Comparison of ENCODE assay signal across 9 cellular contexts in genomic region chr5:58466939-58467338, GRCh38. TPM values are rescaled to one million over a fixed set of nuclear protein-coding genes. Genes with fewer than 3 reads are reported as not detected.
DNase-seq lines count a peak whose midpoint lies in the region; ATAC-seq and TF ChIP-seq lines count a peak whose summit lies in the region.
"Had no signal": no experiment of that assay in that cellular context is flagged by ENCODE, and none has a peak within 500 bp of the region (broad histone marks: within the 10 kb centered on the region; RNA-seq: fewer than 3 reads in every experiment).

No MANE protein-coding gene starts in this region.

- H3K9me3 Mint-ChIP-seq in WTC11 (peaks cover 3% of the 10 kb centered on the region; the same call in 1 of the 2 replicates), memory B cell (no peaks in the 10 kb centered on the region)

- H3K4me3 Mint-ChIP-seq in WTC11: no peak overlapping the region
- H3K4me3 Mint-ChIP-seq in memory B cell: no peak overlapping the region

- no peak for TF ChIP-seq CTCF in WTC11 (IDR thresholded peaks at IDR 0.05)

- POLR2A ChIA-PET in WTC11 (lab: Charles Lee): interaction anchor here (0.6 kb wide), 1 partner anchor 300 kb away, joined by 6 read pairs; no protein-coding TSS in a partner anchor

- DNase-seq in WTC11 (ENCODE audit: low spot score): peak; percentile 23
- DNase-seq in memory B cell (ENCODE audit: low spot score in 2 of 2): no peak
- no peak for DNase-seq in ecto neural progenitor cell (ENCODE audit: low spot score)
- no peak for DNase-seq in stimulated activated CD8-positive, alpha-beta memory T cell treated with anti-CD3 and anti-CD28 coated beads, Interleukin-4, amount 100 ng/mL, for 48 hours
- DNase-seq in DMS79 treated with DMSO at 0.1 percent for 48 hours (lab: John Stamatoyannopoulos, UW): no peak

- H3K27me3 Mint-ChIP-seq in WTC11 (ENCODE audit: low read depth) (0 out of 2 replicates have a peak, but pooled peaks cover 2% of the 10 kb centered on the region), memory B cell (no peaks in the 10 kb centered on the region)

- ATAC-seq in GM18499 (IDR thresholded peaks at IDR 0.05; ENCODE audit: insufficient read depth, unreplicated experiment) (peak; percentile 95), GM21528 (IDR thresholded peaks at IDR 0.05; ENCODE audit: low FRiP score, unreplicated experiment) (peak; percentile 99), HG03469 (IDR thresholded peaks at IDR 0.05; ENCODE audit: unreplicated experiment) (peak; percentile 98), WTC11 (peak; percentile 97), memory B cell (ENCODE audit: low read depth) (peak; percentile 37)

- H3K27ac Mint-ChIP-seq in WTC11: peak overlapping the region; percentile 22; the same call in 1 of the 2 replicates
- H3K27ac Mint-ChIP-seq in memory B cell: no peak overlapping the region

- CTCF ChIA-PET in WTC11 (lab: Charles Lee): interaction anchor here (1.2 to 1.3 kb wide), 3 partner anchors 29 to 688 kb away, joined by 4 to 9 read pairs (median 5); no protein-coding TSS in a partner anchor

- H3K36me3 Mint-ChIP-seq in WTC11: no peaks in the 10 kb centered on the region
- no peaks in the 10 kb centered on the region for H3K36me3 Mint-ChIP-seq in memory B cell

- H3K4me1 Mint-ChIP-seq in WTC11: peaks cover 26% of the 10 kb centered on the region
- peaks cover 13% of the 10 kb centered on the region for H3K4me1 Mint-ChIP-seq in memory B cell

TF ChIP-seq in WTC11, 78 proteins besides CTCF, POLR2A, EP300 and RAD21:
- TF ChIP-seq NFE2L1 (CRISPR knock-in tag; IDR thresholded peaks at IDR 0.05): peak; percentile 86
- TF ChIP-seq RELA (CRISPR knock-in tag; IDR thresholded peaks at IDR 0.05; ENCODE audit: borderline replicate concordance): no peak
- TF ChIP-seq ATF6 (CRISPR knock-in tag; IDR thresholded peaks at IDR 0.05): no peak
- no peak for TF ChIP-seq ZBTB21 (CRISPR knock-in tag; IDR thresholded peaks at IDR 0.05; ENCODE audit: borderline replicate concordance)
- TF ChIP-seq, protein P1, sequence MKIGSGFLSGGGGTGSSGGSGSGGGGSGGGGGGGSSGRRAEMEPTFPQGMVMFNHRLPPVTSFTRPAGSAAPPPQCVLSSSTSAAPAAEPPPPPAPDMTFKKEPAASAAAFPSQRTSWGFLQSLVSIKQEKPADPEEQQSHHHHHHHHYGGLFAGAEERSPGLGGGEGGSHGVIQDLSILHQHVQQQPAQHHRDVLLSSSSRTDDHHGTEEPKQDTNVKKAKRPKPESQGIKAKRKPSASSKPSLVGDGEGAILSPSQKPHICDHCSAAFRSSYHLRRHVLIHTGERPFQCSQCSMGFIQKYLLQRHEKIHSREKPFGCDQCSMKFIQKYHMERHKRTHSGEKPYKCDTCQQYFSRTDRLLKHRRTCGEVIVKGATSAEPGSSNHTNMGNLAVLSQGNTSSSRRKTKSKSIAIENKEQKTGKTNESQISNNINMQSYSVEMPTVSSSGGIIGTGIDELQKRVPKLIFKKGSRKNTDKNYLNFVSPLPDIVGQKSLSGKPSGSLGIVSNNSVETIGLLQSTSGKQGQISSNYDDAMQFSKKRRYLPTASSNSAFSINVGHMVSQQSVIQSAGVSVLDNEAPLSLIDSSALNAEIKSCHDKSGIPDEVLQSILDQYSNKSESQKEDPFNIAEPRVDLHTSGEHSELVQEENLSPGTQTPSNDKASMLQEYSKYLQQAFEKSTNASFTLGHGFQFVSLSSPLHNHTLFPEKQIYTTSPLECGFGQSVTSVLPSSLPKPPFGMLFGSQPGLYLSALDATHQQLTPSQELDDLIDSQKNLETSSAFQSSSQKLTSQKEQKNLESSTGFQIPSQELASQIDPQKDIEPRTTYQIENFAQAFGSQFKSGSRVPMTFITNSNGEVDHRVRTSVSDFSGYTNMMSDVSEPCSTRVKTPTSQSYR (CRISPR knock-in tag; IDR thresholded peaks at IDR 0.05): no peak
- peak; percentile 75 for TF ChIP-seq MAX (CRISPR knock-in tag; IDR thresholded peaks at IDR 0.05)
- TF ChIP-seq E2F4 (CRISPR knock-in tag; IDR thresholded peaks at IDR 0.05; ENCODE audit: borderline replicate concordance, low read depth): no peak

RNA-seq across cellular contexts. Expression of gene PLK2, which starts 7.1 kb away (rescaled TPM):
- total RNA-seq in WTC11 (2021): 26.3 to 37.1 TPM (median 29.1 TPM) in 3 replicates

RNA-seq across cellular contexts. Expression of gene GAPT, which starts 24.3 kb away (rescaled TPM):
- total RNA-seq in WTC11 (2021): not detected in 3 replicates
- total RNA-seq: glomerular endothelial cell had no signal

Comparison
In these comparisons a context has a peak if more than half of its experiments do, and no peak if none do; other contexts are left out.
1. ATAC-seq: peak in every context shown above with its lines; median percentile 99 in GM21528; 98 in HG03469; 97 in WTC11; 95 in GM18499; 37 in memory B cell.